ENCODE assay signal across 11 cellular contexts in genomic region chr12:121388421-121388981, GRCh38. TPM values are rescaled to one million over a fixed set of nuclear protein-coding genes. Genes with fewer than 3 reads are reported as not detected.
DNase-seq lines count a peak whose midpoint lies in the region; ATAC-seq and TF ChIP-seq lines count a peak whose summit lies in the region.
"Had no signal": no experiment of that assay in that cellular context is flagged by ENCODE, and none has a peak within 500 bp of the region (broad histone marks: within the 10 kb centered on the region; RNA-seq: fewer than 3 reads in every experiment).

No MANE protein-coding gene starts in this region.

- no peak overlapping the region for H2BK12ac ChIP-seq in trophoblast cell (ENCODE audit: low read length)

- no peaks in the 10 kb centered on the region for H3K79me2 ChIP-seq in SK-N-SH (ENCODE audit: insufficient read depth)
- no peaks in the 10 kb centered on the region for H3K79me2 ChIP-seq in trophoblast cell (ENCODE audit: control insufficient read depth, insufficient read depth, low read length, poor library complexity)

- no peak for ATAC-seq in SK-N-SH treated with all-trans-retinoic acid at 6 μM for 48 hours
- no peak for ATAC-seq in HG03460 (IDR thresholded peaks at IDR 0.05; ENCODE audit: unreplicated experiment)
- ATAC-seq: heart left ventricle had no signal

- H3K36me3 Mint-ChIP-seq in dendritic cell treated with granulocyte-macrophage colony-stimulating factor and Interleukin-4, amounts not matched to agents 40 ng/mL and 50 ng/mL, for 4 days (ENCODE audit: low read depth): no peaks in the 10 kb centered on the region
- H3K36me3 Mint-ChIP-seq: brain had no signal

- no peak for TF ChIP-seq RAD21 in SK-N-SH (IDR thresholded peaks at IDR 0.05; ENCODE audit: low read length)

- no peak overlapping the region for H4K8ac ChIP-seq in trophoblast cell (ENCODE audit: low read depth, low read length)

- H2AFZ ChIP-seq in SK-N-SH (ENCODE audit: low read depth) (no peak overlapping the region), trophoblast cell (ENCODE audit: insufficient read depth, low read length, poor library complexity) (no peak overlapping the region)

- no peak overlapping the region for H2BK120ac ChIP-seq in trophoblast cell (ENCODE audit: insufficient read depth, low read length, poor library complexity)

- H3K9me3 ChIP-seq in SK-N-SH: no peaks in the 10 kb centered on the region
- peaks cover 3% of the 10 kb centered on the region for H3K9me3 ChIP-seq in trophoblast cell (ENCODE audit: insufficient read depth, low read depth, low read length)
- H3K9me3 ChIP-seq: heart left ventricle had no signal

- no peaks in the 10 kb centered on the region for H4K20me1 ChIP-seq in SK-N-SH (ENCODE audit: insufficient read depth)

- H3K9me3 Mint-ChIP-seq in dendritic cell treated with granulocyte-macrophage colony-stimulating factor and Interleukin-4, amounts not matched to agents 40 ng/mL and 50 ng/mL, for 4 days: no peaks in the 10 kb centered on the region
- H3K9me3 Mint-ChIP-seq: brain had no signal

- H3K9ac ChIP-seq in SK-N-SH: no peak overlapping the region
- no peak overlapping the region for H3K9ac ChIP-seq in trophoblast cell (ENCODE audit: low read length)

- H3K27me3 Mint-ChIP-seq in dendritic cell treated with granulocyte-macrophage colony-stimulating factor and Interleukin-4, amounts not matched to agents 40 ng/mL and 50 ng/mL, for 4 days: no peaks in the 10 kb centered on the region

- H4K91ac ChIP-seq in trophoblast cell (ENCODE audit: low read depth, low read length): no peak overlapping the region

- no peak overlapping the region for H2AK5ac ChIP-seq in trophoblast cell (ENCODE audit: low read length)

- TF ChIP-seq EP300 in SK-N-SH (IDR thresholded peaks at IDR 0.05; ENCODE audit: borderline replicate concordance in 1 of 2, low read depth in 1 of 2, low read length in 1 of 2): no peak

- H3K9me2 ChIP-seq in SK-N-SH: no peaks in the 10 kb centered on the region

- H3K79me1 ChIP-seq in trophoblast cell (ENCODE audit: low read length): no peaks in the 10 kb centered on the region

- POLR2A ChIA-PET in SK-N-SH (lab: Yijun Ruan, JAX): no interaction called here

- H3K27me3 ChIP-seq in SK-N-SH (ENCODE audit: insufficient read depth) (no peaks in the 10 kb centered on the region), trophoblast cell (ENCODE audit: insufficient read depth, low read length) (no peaks in the 10 kb centered on the region)
- H3K27me3 ChIP-seq: heart left ventricle had no signal

- H3K36me3 ChIP-seq in SK-N-SH (replicated peaks in 1 of 2; ENCODE audit: control insufficient read depth in 1 of 2, insufficient read depth in 2 of 2, low read length in 1 of 2) (no peaks in the 10 kb centered on the region), trophoblast cell (ENCODE audit: control insufficient read depth in 1 of 2, insufficient read depth in 2 of 2, low read length in 2 of 2) (no peaks in the 10 kb centered on the region)
- H3K36me3 ChIP-seq: heart left ventricle had no signal

- no peak overlapping the region for H3K4me3 ChIP-seq in SK-N-SH (ENCODE audit: low read depth in 2 of 2, low read length in 1 of 2)
- H3K4me3 ChIP-seq in trophoblast cell (ENCODE audit: low read depth, low read length): no peak overlapping the region
- H3K4me3 ChIP-seq: heart left ventricle had no signal

- H3K23ac ChIP-seq in trophoblast cell (ENCODE audit: low read length): no peak overlapping the region

- H3F3A ChIP-seq in SK-N-SH (replicated peaks; ENCODE audit: insufficient read depth): peaks cover 6% of the 10 kb centered on the region

- H3K4me1 Mint-ChIP-seq in dendritic cell treated with granulocyte-macrophage colony-stimulating factor and Interleukin-4, amounts not matched to agents 40 ng/mL and 50 ng/mL, for 4 days (ENCODE audit: low read depth): peaks cover 21% of the 10 kb centered on the region

- H3K27ac ChIP-seq in SK-N-SH (ENCODE audit: low read depth in 2 of 2, low read length in 1 of 2) (no peak overlapping the region), trophoblast cell (ENCODE audit: low read depth, low read length) (no peak overlapping the region)
- H3K27ac ChIP-seq: heart left ventricle had no signal

- H3K4me2 ChIP-seq in SK-N-SH: 0 out of 2 replicates have a peak overlapping the region, but pooled peaks have one; percentile 10
- H3K4me2 ChIP-seq in trophoblast cell (ENCODE audit: low read length): no peak overlapping the region

- no peak overlapping the region for H3K14ac ChIP-seq in trophoblast cell (ENCODE audit: low read length)

- 65% methylated on average over 5 of the region's 5 CpGs for WGBS in SK-N-SH (ENCODE audit: low lambda C conversion rate)
- WGBS in trophoblast cell (ENCODE audit: extremely low coverage, insufficient coverage, insufficient read length): no CpG with 5 or more reads among the region's 5 CpGs

- no peak overlapping the region for H3K18ac ChIP-seq in trophoblast cell (ENCODE audit: low read length)

- no peak overlapping the region for H2BK5ac ChIP-seq in trophoblast cell (ENCODE audit: low read depth, low read length, poor library complexity)

- H3K27ac Mint-ChIP-seq in dendritic cell treated with granulocyte-macrophage colony-stimulating factor and Interleukin-4, amounts not matched to agents 40 ng/mL and 50 ng/mL, for 4 days: peak overlapping the region; percentile 42
- H3K27ac Mint-ChIP-seq: brain had no signal

- no peak overlapping the region for H3K4me3 Mint-ChIP-seq in dendritic cell treated with granulocyte-macrophage colony-stimulating factor and Interleukin-4, amounts not matched to agents 40 ng/mL and 50 ng/mL, for 4 days
- H3K4me3 Mint-ChIP-seq: brain had no signal

- CTCF ChIA-PET in SK-N-SH (lab: Yijun Ruan, JAX): interaction anchor here (1.7 kb wide), 1 partner anchor 54 kb away, joined by 4 read pairs; no protein-coding TSS in a partner anchor

- intact Hi-C loops in dendritic cell treated with granulocyte-macrophage colony-stimulating factor and Interleukin-4, amounts not matched to agents 40 ng/mL and 50 ng/mL, for 4 days (cut with micrococcal nuclease): no loop called here

- H3K4me1 ChIP-seq in SK-N-SH (ENCODE audit: control insufficient read depth in 1 of 2, insufficient read depth in 2 of 2, low read depth in 1 of 2, low read length in 1 of 2) (peaks cover 0 to 5% of the 10 kb centered on the region in 2 experiments; a peak in 2 of 4 replicates), trophoblast cell (ENCODE audit: control insufficient read depth in 1 of 2, insufficient read depth in 2 of 2, low read length in 2 of 2) (peaks cover 3 to 6% of the 10 kb centered on the region in 2 experiments)
- H3K4me1 ChIP-seq: heart left ventricle had no signal

- H4K12ac ChIP-seq in trophoblast cell (ENCODE audit: low read depth, low read length): no peak overlapping the region

- TF ChIP-seq CTCF in SK-N-SH (IDR thresholded peaks at IDR 0.05): no peak

- no peak overlapping the region for H3K4ac ChIP-seq in trophoblast cell (ENCODE audit: low read depth, low read length)

- DNase-seq in SK-N-SH (no peak), NCI-H226 (peak; percentile 74), trophoblast cell (peak; percentile 4 to 64), NCI-H1105 treated with DMSO at 0.1 percent for 48 hours (lab: John Stamatoyannopoulos, UW) (no peak), mucosa of gallbladder (ENCODE audit: low spot score) (no peak)
- DNase-seq: 8988T, heart left ventricle had no signal

TF ChIP-seq in SK-N-SH, 30 proteins besides CTCF, POLR2A, EP300 and RAD21 (continues in another document):
- TF ChIP-seq JUND (IDR thresholded peaks at IDR 0.05) (peak; percentile 35), FOSL2 (IDR thresholded peaks at IDR 0.05; ENCODE audit: borderline replicate concordance, low read depth) (peak; percentile 70), GATA2 (CRISPR knock-in tag; IDR thresholded peaks at IDR 0.05) (no peak), TCF12 (IDR thresholded peaks at IDR 0.05) (peak; percentile 57)

TF ChIP-seq in SK-N-SH treated with all-trans-retinoic acid at 6 μM for 48 hours, 23 proteins besides CTCF, POLR2A, EP300 and RAD21 (continues in another document):
- no peak for TF ChIP-seq ESRRG (CRISPR knock-in tag; IDR thresholded peaks at IDR 0.05)
- TF ChIP-seq TSHZ2 (CRISPR knock-in tag; IDR thresholded peaks at IDR 0.05): no peak
- no peak for TF ChIP-seq TCF4 (CRISPR knock-in tag; IDR thresholded peaks at IDR 0.05; ENCODE audit: borderline replicate concordance)
- no peak for TF ChIP-seq ZFP30 (CRISPR knock-in tag; IDR thresholded peaks at IDR 0.05)
- no peak for TF ChIP-seq OSR1 (CRISPR knock-in tag; IDR thresholded peaks at IDR 0.05)
- TF ChIP-seq ZNF70 (CRISPR knock-in tag; IDR thresholded peaks at IDR 0.05): no peak
- TF ChIP-seq ZNF8 (CRISPR knock-in tag; IDR thresholded peaks at IDR 0.05): no peak

RNA-seq across cellular contexts. Expression of gene RNF34, which starts 11.4 kb away (rescaled TPM):
- 28.7 and 29.4 TPM in 2 replicates for polyA plus RNA-seq in SK-N-SH (2012; rRNA removed)
- 26.7 and 29.0 TPM in 2 replicates for polyA plus RNA-seq in SK-N-SH (2012; cell fraction: cytosol; rRNA removed)
- polyA plus RNA-seq in SK-N-SH (2012; cell fraction: nucleus; rRNA removed): 55.4 and 56.0 TPM in 2 replicates
- 28.3 and 31.1 TPM in 2 replicates for polyA plus RNA-seq in trophoblast cell (2013)
- 48.2 TPM for total RNA-seq in mucosa of gallbladder

RNA-seq across cellular contexts. Expression of gene ANAPC5, which starts 36.3 kb away (rescaled TPM):
- 110 and 158 TPM in 2 replicates for polyA plus RNA-seq in SK-N-SH (2012; rRNA removed)
- 78.2 and 95.2 TPM in 2 replicates for polyA plus RNA-seq in SK-N-SH (2012; cell fraction: cytosol; rRNA removed)
- polyA plus RNA-seq in SK-N-SH (2012; cell fraction: nucleus; rRNA removed): 388 and 449 TPM in 2 replicates
- 95.9 and 99.5 TPM in 2 replicates for polyA plus RNA-seq in trophoblast cell (2013)
- 69.7 TPM for total RNA-seq in mucosa of gallbladder

Comparison
In these comparisons a context has a peak if more than half of its experiments do, and no peak if none do; other contexts are left out.
1. DNase-seq: peak in NCI-H226 (single experiment) and trophoblast cell (2 of 2); none in SK-N-SH (single experiment), NCI-H1105 treated with DMSO at 0.1 percent for 48 hours (single experiment) and mucosa of gallbladder (single experiment).